Comparison of ENCODE assay signal across 9 cellular contexts in genomic region chr21:43921979-43922945, GRCh38. TPM values are rescaled to one million over a fixed set of nuclear protein-coding genes. Genes with fewer than 3 reads are reported as not detected.
DNase-seq lines count a peak whose midpoint lies in the region; ATAC-seq, FAIRE-seq and TF ChIP-seq lines count a peak whose summit lies in the region.
"Had no signal": no experiment of that assay in that cellular context is flagged by ENCODE, and none has a peak within 500 bp of the region (broad histone marks: within the 10 kb centered on the region; RNA-seq: fewer than 3 reads in every experiment).

No MANE protein-coding gene starts in this region.

- peak; percentile 83 for DNase-seq in activated CD8-positive, alpha-beta memory T cell treated with anti-CD3 and anti-CD28 coated beads for 24 hours
- DNase-seq in hepatocyte (ENCODE audit: low spot score) (no peak), RCC 7860 (ENCODE audit: low spot score) (no peak)
- peak; percentile 35 for DNase-seq in stimulated activated CD8-positive, alpha-beta memory T cell treated with anti-CD3 and anti-CD28 coated beads, Interleukin-7, amount 100 ng/mL, for 24 hours (ENCODE audit: low read depth)

- ATAC-seq in GM18870 (IDR thresholded peaks at IDR 0.05; ENCODE audit: unreplicated experiment) (no peak), GM19397 (IDR thresholded peaks at IDR 0.05; ENCODE audit: unreplicated experiment) (no peak), HG03175 (IDR thresholded peaks at IDR 0.05; ENCODE audit: unreplicated experiment) (no peak)

- FAIRE-seq in RCC 7860 (lab: Jason Lieb, UNC), result no peak

- H3K79me2 ChIP-seq in hepatocyte, result peaks cover 81% of the 10 kb centered on the region

- no peak overlapping the region for H2AFZ ChIP-seq in hepatocyte

- H4K20me1 ChIP-seq in hepatocyte (ENCODE audit: insufficient read depth, poor library complexity, severe bottlenecking), result peaks cover 29% of the 10 kb centered on the region

- no peak overlapping the region for H3K9ac ChIP-seq in HUES48 (ENCODE audit: low read depth, low read length)

- peak overlapping the region; percentile 71 for H3K27ac ChIP-seq in HUES48 (ENCODE audit: low read depth, low read length)
- peak overlapping the region; percentile 60 for H3K27ac ChIP-seq in hepatocyte

- H3K9me2 ChIP-seq in hepatocyte (replicated peaks; ENCODE audit: insufficient read depth), result no peaks in the 10 kb centered on the region

- peak overlapping the region; percentile 34 for H3K4me2 ChIP-seq in hepatocyte

- H3K4me1 ChIP-seq in HUES48 (ENCODE audit: control insufficient read depth, insufficient read depth, low read length) (peaks cover 30% of the 10 kb centered on the region), hepatocyte (ENCODE audit: insufficient read depth) (peaks cover 49% of the 10 kb centered on the region)

- H3K4me3 ChIP-seq in HUES48 (ENCODE audit: low read depth, low read length) (no peak overlapping the region), hepatocyte (no peak overlapping the region)
- H3K4me3 ChIP-seq: Peyer's patch had no signal

- H3K9me3 ChIP-seq in HUES48 (ENCODE audit: control insufficient read depth, insufficient read depth, low read length), result no peaks in the 10 kb centered on the region
- no peaks in the 10 kb centered on the region for H3K9me3 ChIP-seq in hepatocyte (ENCODE audit: low read depth)
- H3K9me3 ChIP-seq: Peyer's patch had no signal

- 72% methylated on average over 27 of the region's 27 CpGs for WGBS in hepatocyte (ENCODE audit: low lambda C conversion rate, missing lambda C conversion rate)

- TF ChIP-seq CTCF in hepatocyte (IDR thresholded peaks at IDR 0.05; ENCODE audit: poor library complexity), result no peak

- H3K36me3 ChIP-seq in HUES48 (ENCODE audit: control insufficient read depth, insufficient read depth, low read length), result no peaks in the 10 kb centered on the region
- no peaks in the 10 kb centered on the region for H3K36me3 ChIP-seq in hepatocyte (replicated peaks; ENCODE audit: insufficient read depth, low read depth)

- H3K27me3 ChIP-seq in HUES48 (ENCODE audit: control insufficient read depth, insufficient read depth, low read length) (peaks cover 3% of the 10 kb centered on the region; the same call in 1 of the 2 replicates), hepatocyte (no peaks in the 10 kb centered on the region)
- H3K27me3 ChIP-seq: Peyer's patch had no signal

RNA-seq across cellular contexts. Expression of gene AGPAT3, which starts 57.2 kb away (rescaled TPM):
- 51.2 and 63.9 TPM in 2 replicates for total RNA-seq in hepatocyte
- polyA plus RNA-seq in hepatocyte, result 31.7 and 41.0 TPM in 2 replicates

Comparison
In these comparisons a context has a peak if more than half of its experiments do, and no peak if none do; other contexts are left out.
1. DNase-seq: peak in activated CD8-positive, alpha-beta memory T cell treated with anti-CD3 and anti-CD28 coated beads for 24 hours (single experiment) and stimulated activated CD8-positive, alpha-beta memory T cell treated with anti-CD3 and anti-CD28 coated beads, Interleukin-7, amount 100 ng/mL, for 24 hours (single experiment); none in hepatocyte (single experiment) and RCC 7860 (single experiment).